Comparison of ENCODE assay signal across 13 cellular contexts in genomic region chr14:35414365-35414764, GRCh38. TPM values are rescaled to one million over a fixed set of nuclear protein-coding genes. Genes with fewer than 3 reads are reported as not detected.
DNase-seq lines count a peak whose midpoint lies in the region; ATAC-seq and TF ChIP-seq lines count a peak whose summit lies in the region.
"Had no signal": no experiment of that assay in that cellular context is flagged by ENCODE, and none has a peak within 500 bp of the region (broad histone marks: within the 10 kb centered on the region; RNA-seq: fewer than 3 reads in every experiment).

No MANE protein-coding gene starts in this region.

- H3K27ac Mint-ChIP-seq in activated T-helper 17 cell treated with anti-CD3 and anti-CD28 coated beads, Interleukin-2, amount 50 U/mL, for 72 hours = peak overlapping the region; percentile 63
- peak overlapping the region in 1 of 2 donors; percentile 87 for H3K27ac Mint-ChIP-seq in T-cell
- H3K27ac Mint-ChIP-seq: activated naive CD4-positive, alpha-beta T cell treated with anti-CD3 and anti-CD28 coated beads, Interleukin-2, amount 10 ng/mL, durations not matched to agents 7 days and 5 days had no signal

- H3K4me3 Mint-ChIP-seq in activated T-helper 17 cell treated with anti-CD3 and anti-CD28 coated beads, Interleukin-2, amount 50 U/mL, for 72 hours = no peak overlapping the region
- H3K4me3 Mint-ChIP-seq in T-cell = no peak overlapping the region
- H3K4me3 Mint-ChIP-seq: activated naive CD4-positive, alpha-beta T cell treated with anti-CD3 and anti-CD28 coated beads, Interleukin-2, amount 10 ng/mL, durations not matched to agents 7 days and 5 days had no signal

- peaks cover 6% of the 10 kb centered on the region for H3K36me3 Mint-ChIP-seq in activated T-helper 17 cell treated with anti-CD3 and anti-CD28 coated beads, Interleukin-2, amount 50 U/mL, for 72 hours (ENCODE audit: low read depth)
- H3K36me3 Mint-ChIP-seq in T-cell = no peaks in the 10 kb centered on the region
- H3K36me3 Mint-ChIP-seq: activated naive CD4-positive, alpha-beta T cell treated with anti-CD3 and anti-CD28 coated beads, Interleukin-2, amount 10 ng/mL, durations not matched to agents 7 days and 5 days had no signal

- H3K27me3 Mint-ChIP-seq in activated T-helper 17 cell treated with anti-CD3 and anti-CD28 coated beads, Interleukin-2, amount 50 U/mL, for 72 hours = peaks cover 4% of the 10 kb centered on the region
- H3K27me3 Mint-ChIP-seq in T-cell = no peaks in the 10 kb centered on the region
- H3K27me3 Mint-ChIP-seq: activated naive CD4-positive, alpha-beta T cell treated with anti-CD3 and anti-CD28 coated beads, Interleukin-2, amount 10 ng/mL, durations not matched to agents 7 days and 5 days had no signal

- H3K36me3 ChIP-seq in left ventricle myocardium inferior = no peaks in the 10 kb centered on the region

- H3K9me3 Mint-ChIP-seq in activated T-helper 17 cell treated with anti-CD3 and anti-CD28 coated beads, Interleukin-2, amount 50 U/mL, for 72 hours = no peaks in the 10 kb centered on the region
- no peaks in the 10 kb centered on the region for H3K9me3 Mint-ChIP-seq in T-cell
- H3K9me3 Mint-ChIP-seq: activated naive CD4-positive, alpha-beta T cell treated with anti-CD3 and anti-CD28 coated beads, Interleukin-2, amount 10 ng/mL, durations not matched to agents 7 days and 5 days had no signal

- no peaks in the 10 kb centered on the region for H3K27me3 ChIP-seq in left ventricle myocardium inferior (ENCODE audit: low read depth)
- H3K27me3 ChIP-seq: dorsolateral prefrontal cortex, hepatocyte had no signal

- POLR2A ChIA-PET in T-cell (lab: Charles Lee) = interaction anchor here (0.5 to 7.3 kb wide), 5 partner anchors 10 to 802 kb away, joined by 5 to 242 read pairs (median 13); partner anchors contain the start of genes NFKBIA (in 2 of the 2), PPP2R3C (in 1 of the 2) and PRORP (in 1 of the 2)

- H3K4me1 Mint-ChIP-seq in activated T-helper 17 cell treated with anti-CD3 and anti-CD28 coated beads, Interleukin-2, amount 50 U/mL, for 72 hours = peaks cover 45% of the 10 kb centered on the region
- peaks cover 39 to 50% (median 49%) of the 10 kb centered on the region in 3 donors for H3K4me1 Mint-ChIP-seq in T-cell

- DNase-seq in HCEC 1CT (peak; percentile 40), left ventricle myocardium inferior (no peak), renal cortical epithelial cell (ENCODE audit: low read depth) (peak; percentile 59), DMS114 treated with DMSO at 0.1 percent for 48 hours (lab: John Stamatoyannopoulos, UW; ENCODE audit: unreplicated experiment) (no peak), NCI-H345 (lab: John Stamatoyannopoulos, UW) (no peak), T-cell (no peak), NK-92 (lab: John Stamatoyannopoulos, UW; ENCODE audit: unreplicated experiment) (no peak)
- DNase-seq: activated CD4-positive, alpha-beta T cell treated with anti-CD3 and anti-CD28 coated beads, Interleukin-2, amount 50 U/mL, for 4 hours; activated naive CD4-positive, alpha-beta T cell treated with anti-CD3 and anti-CD28 coated beads, Interleukin-2, amount 10 ng/mL, durations not matched to agents 7 days and 5 days; dorsolateral prefrontal cortex; SW 1271 had no signal

- no peaks in the 10 kb centered on the region for H3K9me3 ChIP-seq in left ventricle myocardium inferior (replicated peaks)

- ATAC-seq in activated T-helper 17 cell treated with anti-CD3 and anti-CD28 coated beads, Interleukin-2, amount 50 U/mL, for 72 hours (replicated peaks) = no peak
- ATAC-seq in T-cell (replicated peaks in 1 of 4) = no peak

- CTCF ChIA-PET in T-cell (lab: Charles Lee) = interaction anchor here (0.5 to 8.8 kb wide), 12 partner anchors 9 to 395 kb away, joined by 3 to 127 read pairs (median 6); partner anchors contain the start of gene NFKBIA (in 1 of the 2)

- TF ChIP-seq CTCF in left ventricle myocardium inferior (IDR thresholded peaks at IDR 0.05; ENCODE audit: borderline replicate concordance) = no peak

- peaks cover 59% of the 10 kb centered on the region for H3K4me1 ChIP-seq in left ventricle myocardium inferior

- peak overlapping the region; percentile 78 for H3K27ac ChIP-seq in left ventricle myocardium inferior (replicated peaks)
- H3K27ac ChIP-seq: hepatocyte had no signal

- no peak overlapping the region for H3K4me3 ChIP-seq in left ventricle myocardium inferior
- H3K4me3 ChIP-seq: dorsolateral prefrontal cortex, hepatocyte had no signal

- intact Hi-C loops in left ventricle myocardium inferior (cut with micrococcal nuclease) = loop anchor here (5.0 kb wide), 1 partner anchor 197 kb away; no protein-coding TSS in a partner anchor

RNA-seq across cellular contexts. Expression of gene NFKBIA, which starts 9.8 kb away (rescaled TPM):
- total RNA-seq in activated T-helper 17 cell treated with anti-CD3 and anti-CD28 coated beads, Interleukin-2, amount 50 U/mL, for 72 hours = 100 to 1,000 TPM; 299 to 554 TPM
- 78.0 TPM for total RNA-seq in left ventricle myocardium inferior
- 213 and 383 TPM in 2 replicates for total RNA-seq in renal cortical epithelial cell
- 1,000 to 10,000 TPM in 2 of 5 donors, 100 to 1,000 TPM in 3; 129 to 1,245 (median 169) TPM for total RNA-seq in T-cell

Comparison
In these comparisons a context has a peak if more than half of its experiments do, and no peak if none do; other contexts are left out.
1. DNase-seq: peak in HCEC 1CT (single experiment) and renal cortical epithelial cell (single experiment); none in left ventricle myocardium inferior (single experiment), DMS114 treated with DMSO at 0.1 percent for 48 hours (single experiment), NCI-H345 (single experiment), T-cell (0 of 34) and NK-92 (single experiment).